ENCODE assay signal across 13 cellular contexts in the genomic region with DNA sequence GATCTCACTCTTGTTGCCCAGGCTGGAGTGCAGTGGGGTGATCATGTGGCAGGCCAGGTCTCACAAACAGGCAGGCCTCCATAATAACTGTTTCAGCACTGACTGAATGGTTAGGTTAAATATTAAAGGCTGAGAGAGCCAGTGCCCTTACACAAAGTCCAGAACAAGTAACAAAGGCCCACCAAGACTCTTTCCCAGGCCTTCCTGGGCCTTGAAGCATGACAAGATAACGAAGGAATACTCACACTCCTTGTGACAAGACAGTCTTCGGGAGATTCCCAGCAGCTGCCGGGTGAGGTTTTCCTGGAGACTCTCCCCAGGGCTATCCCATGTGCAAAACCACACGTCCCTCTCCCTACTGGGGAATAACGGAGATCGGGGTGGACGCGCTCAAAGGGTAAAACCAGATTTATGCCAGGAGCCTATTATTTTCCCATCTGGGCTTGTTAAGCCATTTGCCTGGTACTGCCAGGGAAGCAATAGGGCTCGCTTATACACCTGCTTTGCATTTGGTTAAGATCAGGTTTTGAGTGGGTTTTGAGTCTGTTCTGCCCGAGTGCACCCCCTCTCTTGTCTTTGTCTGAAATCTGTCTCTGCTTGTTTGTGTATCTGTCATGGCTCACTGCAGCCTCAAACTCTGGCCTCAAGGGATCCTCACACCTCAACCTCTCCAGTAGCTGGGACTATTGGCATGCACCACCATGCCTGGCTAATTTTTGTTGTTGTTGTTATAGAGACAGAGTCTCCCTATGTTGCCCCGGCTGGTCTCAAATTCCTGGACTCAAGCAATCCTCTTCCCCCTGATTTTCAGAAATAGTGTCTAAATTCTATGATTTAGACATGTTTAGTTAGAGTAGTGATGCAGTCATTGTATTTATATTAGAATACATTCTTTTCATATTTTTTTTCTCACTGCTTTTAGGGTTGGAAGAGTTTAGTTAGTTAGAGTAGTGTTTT. TPM values are rescaled to one million over a fixed set of nuclear protein-coding genes. Genes with fewer than 3 reads are reported as not detected.
DNase-seq lines count a peak whose midpoint lies in the region; ATAC-seq and TF ChIP-seq lines count a peak whose summit lies in the region.
"Had no signal": no experiment of that assay in that cellular context is flagged by ENCODE, and none has a peak within 500 bp of the region (broad histone marks: within the 10 kb centered on the region; RNA-seq: fewer than 3 reads in every experiment).

No MANE protein-coding gene starts in this region.

- no peaks in the 10 kb centered on the region for H3K27me3 ChIP-seq in CD4-positive, alpha-beta T cell (ENCODE audit: control insufficient read depth, insufficient read depth, low read length)
- no peaks in the 10 kb centered on the region for H3K27me3 ChIP-seq in foreskin keratinocyte
- H3K27me3 ChIP-seq: uterus had no signal

- peak; percentile 93 for ATAC-seq in GM18907 (IDR thresholded peaks at IDR 0.05; ENCODE audit: unreplicated experiment)
- peak; percentile 73 for ATAC-seq in HG02623 (IDR thresholded peaks at IDR 0.05; ENCODE audit: unreplicated experiment)
- peak; percentile 44 for ATAC-seq in HG03558 (IDR thresholded peaks at IDR 0.05; ENCODE audit: extremely low read depth, unreplicated experiment)
- peak; percentile 70 to 82 for ATAC-seq in naive B cell (ENCODE audit: low read depth in 2 of 2)
- no peak for ATAC-seq in CD4-positive, alpha-beta T cell (ENCODE audit: poor library complexity)
- ATAC-seq in foreskin keratinocyte: no peak
- ATAC-seq: activated T-cell treated with anti-CD3 and anti-CD28 coated beads, Interleukin-2, amount 50 U/mL, for 4 hours; HCT116 had no signal

- H3K9me3 Mint-ChIP-seq in naive B cell: no peaks in the 10 kb centered on the region
- H3K9me3 Mint-ChIP-seq in CD4-positive, alpha-beta T cell: no peaks in the 10 kb centered on the region
- no peaks in the 10 kb centered on the region for H3K9me3 Mint-ChIP-seq in activated T-cell treated with anti-CD3 and anti-CD28 coated beads, Interleukin-2, amount 50 U/mL, for 24 hours
- H3K9me3 Mint-ChIP-seq: activated T-cell treated with anti-CD3 and anti-CD28 coated beads, Interleukin-2, amount 50 U/mL, for 4 hours had no signal

- DNase-seq in naive B cell: peak; percentile 13
- no peak for DNase-seq in CD4-positive, alpha-beta T cell
- DNase-seq in foreskin keratinocyte: no peak
- no peak for DNase-seq in GM03348 (ENCODE audit: low spot score)
- no peak for DNase-seq in activated T-cell treated with anti-CD3 and anti-CD28 coated beads, Interleukin-2, amount 50 U/mL, for 24 hours
- DNase-seq: activated T-cell treated with anti-CD3 and anti-CD28 coated beads, Interleukin-2, amount 50 U/mL, for 4 hours; DMS153; NCI-H187; uterus had no signal

- H3K36me3 Mint-ChIP-seq in naive B cell: no peaks in the 10 kb centered on the region
- no peaks in the 10 kb centered on the region for H3K36me3 Mint-ChIP-seq in CD4-positive, alpha-beta T cell (ENCODE audit: low read depth)
- no peaks in the 10 kb centered on the region for H3K36me3 Mint-ChIP-seq in activated T-cell treated with anti-CD3 and anti-CD28 coated beads, Interleukin-2, amount 50 U/mL, for 24 hours (ENCODE audit: low read depth)

- no peak for TF ChIP-seq CTCF in CD4-positive, alpha-beta T cell (IDR thresholded peaks at IDR 0.05)
- no peak for TF ChIP-seq CTCF in foreskin keratinocyte (conservative IDR thresholded peaks at IDR 0.05)

- H3K4me1 ChIP-seq in foreskin keratinocyte: no peaks in the 10 kb centered on the region
- H3K4me1 ChIP-seq: uterus had no signal

- H3K27me3 Mint-ChIP-seq in naive B cell: no peaks in the 10 kb centered on the region
- no peaks in the 10 kb centered on the region for H3K27me3 Mint-ChIP-seq in CD4-positive, alpha-beta T cell
- H3K27me3 Mint-ChIP-seq in activated T-cell treated with anti-CD3 and anti-CD28 coated beads, Interleukin-2, amount 50 U/mL, for 24 hours: no peaks in the 10 kb centered on the region

- CTCF ChIA-PET in CD4-positive, alpha-beta T cell (lab: Charles Lee): no interaction called here

- no peaks in the 10 kb centered on the region for H3K9me3 ChIP-seq in CD4-positive, alpha-beta T cell (ENCODE audit: control insufficient read depth, low read length)
- H3K9me3 ChIP-seq: uterus had no signal

- peaks cover 17 to 24% (median 20%) of the 10 kb centered on the region in 3 donors for H3K4me1 Mint-ChIP-seq in naive B cell
- no peaks in the 10 kb centered on the region for H3K4me1 Mint-ChIP-seq in CD4-positive, alpha-beta T cell (ENCODE audit: low read depth)
- H3K4me1 Mint-ChIP-seq in activated T-cell treated with anti-CD3 and anti-CD28 coated beads, Interleukin-2, amount 50 U/mL, for 24 hours (ENCODE audit: low read depth): peaks cover 2% of the 10 kb centered on the region

- intact Hi-C loops in CD4-positive, alpha-beta T cell (cut with DNase I, micrococcal nuclease): loop anchor here in 1 of 2 experiments (10.0 kb wide), 1 partner anchor 869 kb away; no protein-coding TSS in a partner anchor

- POLR2A ChIA-PET in CD4-positive, alpha-beta T cell (lab: Charles Lee): no interaction called here

- H3K27ac Mint-ChIP-seq in naive B cell: peak overlapping the region in 2 of 6 donors; percentile 9 to 93
- no peak overlapping the region for H3K27ac Mint-ChIP-seq in CD4-positive, alpha-beta T cell
- H3K27ac Mint-ChIP-seq in activated T-cell treated with anti-CD3 and anti-CD28 coated beads, Interleukin-2, amount 50 U/mL, for 24 hours: no peak overlapping the region

- H3K4me3 Mint-ChIP-seq in naive B cell: peak overlapping the region in 6 of 8 donors; percentile 3 to 72 (median 35)
- no peak overlapping the region for H3K4me3 Mint-ChIP-seq in CD4-positive, alpha-beta T cell
- no peak overlapping the region for H3K4me3 Mint-ChIP-seq in activated T-cell treated with anti-CD3 and anti-CD28 coated beads, Interleukin-2, amount 50 U/mL, for 24 hours
- H3K4me3 Mint-ChIP-seq: activated T-cell treated with anti-CD3 and anti-CD28 coated beads, Interleukin-2, amount 50 U/mL, for 4 hours had no signal

- H3K27ac ChIP-seq in CD4-positive, alpha-beta T cell (ENCODE audit: low read depth, low read length): no peak overlapping the region
- H3K27ac ChIP-seq in foreskin keratinocyte: no peak overlapping the region
- H3K27ac ChIP-seq: uterus had no signal

RNA-seq across cellular contexts. Expression of a gene that starts 1.4 kb away (rescaled TPM):
- polyA plus RNA-seq in naive B cell (ENCODE audit: low read depth in 6 of 6): under 1 TPM in 3 of 6 donors, not detected in 3; 0.18 to 0.73 (median 0.55) TPM
- under 1 TPM; 0.22 to 0.34 TPM for total RNA-seq in CD4-positive, alpha-beta T cell
- total RNA-seq in foreskin keratinocyte: not detected in 2 replicates
- not detected in 2 replicates for polyA plus RNA-seq in foreskin keratinocyte

RNA-seq across cellular contexts. Expression of a gene that starts 7.6 kb away (rescaled TPM):
- polyA plus RNA-seq in naive B cell (ENCODE audit: low read depth in 6 of 6) (10 to 100 TPM; 10.1 to 22.5 (median 13.6) TPM), foreskin keratinocyte (4.3 and 4.9 TPM in 2 replicates)
- 10 to 100 TPM; 56.7 to 59.5 TPM for total RNA-seq in CD4-positive, alpha-beta T cell
- total RNA-seq in foreskin keratinocyte: 16.0 and 17.9 TPM in 2 replicates

Comparison
In these comparisons a context has a peak if more than half of its experiments do, and no peak if none do; other contexts are left out.
1. ATAC-seq: peak in GM18907 (single experiment), HG02623 (single experiment), HG03558 (single experiment) and naive B cell (2 of 2); none in CD4-positive, alpha-beta T cell (single experiment) and foreskin keratinocyte (single experiment).
2. H3K4me3 Mint-ChIP-seq: peak in naive B cell (6 of 8); none in CD4-positive, alpha-beta T cell (single experiment) and activated T-cell treated with anti-CD3 and anti-CD28 coated beads, Interleukin-2, amount 50 U/mL, for 24 hours (single experiment).